ENCODE assay signal across 10 cellular contexts in the genomic region with DNA sequence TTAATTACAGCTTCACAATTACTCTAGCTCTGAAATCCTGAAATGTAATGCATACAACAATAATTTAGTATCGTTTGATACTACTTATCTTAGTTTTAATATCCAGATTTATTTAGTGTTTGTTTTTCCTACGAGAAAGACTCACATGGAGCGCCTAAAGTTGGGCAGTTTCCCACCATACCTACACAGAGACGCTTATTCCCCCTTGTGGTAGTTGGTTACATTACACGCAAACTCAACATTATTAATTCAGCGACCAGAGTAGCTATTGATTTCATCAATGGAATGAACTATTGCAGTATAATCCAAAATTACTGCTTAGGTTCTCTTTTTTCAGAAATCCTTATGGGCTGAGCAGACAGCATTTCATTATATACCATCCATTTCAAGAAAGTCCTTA.
A peak's percentile ranks its signal among the peaks of the same experiment; 100 is the strongest.
DNase-seq lines count a peak whose midpoint lies in the region; ATAC-seq and TF ChIP-seq lines count a peak whose summit lies in the region.
"Had no signal": no experiment of that assay in that cellular context is flagged by ENCODE, and none has a peak within 500 bp of the region (broad histone marks: within the 10 kb centered on the region; RNA-seq: fewer than 3 reads in every experiment).

No MANE protein-coding gene starts in this region.

- intact Hi-C loops in prostate gland (cut with DNase I): no loop called here

- no peaks in the 10 kb centered on the region for H3K27me3 Mint-ChIP-seq in activated T-helper 17 cell treated with anti-CD3 and anti-CD28 coated beads, Interleukin-2, amount 50 U/mL, for 72 hours

- 41% methylated on average over 6 of the region's 6 CpGs for WGBS in prostate gland

- H3K79me2 ChIP-seq in KMS-11 (ENCODE audit: insufficient read depth, low read depth): no peaks in the 10 kb centered on the region

- H3K4me3 ChIP-seq in KMS-11 (IDR thresholded peaks at IDR 0.05; ENCODE audit: insufficient read depth, low read depth, low read length) (no peak overlapping the region), retinal pigment epithelial cell (ENCODE audit: low read length) (no peak overlapping the region), prostate gland (no peak overlapping the region)

- H3K9me3 ChIP-seq in prostate gland: no peaks in the 10 kb centered on the region

- no peak overlapping the region for H3K9ac ChIP-seq in KMS-11

- no peak for TF ChIP-seq POLR2A in prostate gland (IDR thresholded peaks at IDR 0.05)

- H3K4me2 ChIP-seq in KMS-11: no peak overlapping the region

- ATAC-seq in activated T-helper 17 cell treated with anti-CD3 and anti-CD28 coated beads, Interleukin-2, amount 50 U/mL, for 72 hours (replicated peaks): no peak
- ATAC-seq: left colon had no signal

- H3K27me3 ChIP-seq in KMS-11 (ENCODE audit: insufficient read depth, low read depth) (no peaks in the 10 kb centered on the region), prostate gland (replicated peaks; ENCODE audit: insufficient read depth) (no peaks in the 10 kb centered on the region)

- H3K9me3 Mint-ChIP-seq in activated T-helper 17 cell treated with anti-CD3 and anti-CD28 coated beads, Interleukin-2, amount 50 U/mL, for 72 hours: peaks cover 23% of the 10 kb centered on the region

- H3K4me3 Mint-ChIP-seq in activated T-helper 17 cell treated with anti-CD3 and anti-CD28 coated beads, Interleukin-2, amount 50 U/mL, for 72 hours: no peak overlapping the region

- TF ChIP-seq CTCF in KMS-11 (conservative IDR thresholded peaks at IDR 0.05; ENCODE audit: low read depth, low read length) (peak; percentile 67), retinal pigment epithelial cell (conservative IDR thresholded peaks at IDR 0.05; ENCODE audit: low read depth, low read length) (peak; percentile 51), prostate gland (IDR thresholded peaks at IDR 0.05) (peak in 1 of 4 experiments; percentile 35)

- in situ Hi-C loops in T47D (cut with HindIII; ENCODE audit: low pct_unique_long_range_greater_than_20kb, low sequenced_read_pairs): no loop called here

- H3K27ac Mint-ChIP-seq in activated T-helper 17 cell treated with anti-CD3 and anti-CD28 coated beads, Interleukin-2, amount 50 U/mL, for 72 hours: no peak overlapping the region

- no peaks in the 10 kb centered on the region for H3K36me3 Mint-ChIP-seq in activated T-helper 17 cell treated with anti-CD3 and anti-CD28 coated beads, Interleukin-2, amount 50 U/mL, for 72 hours (ENCODE audit: low read depth)

- no peak overlapping the region for H2AFZ ChIP-seq in KMS-11 (ENCODE audit: low read depth)

- no peaks in the 10 kb centered on the region for H3K4me1 ChIP-seq in KMS-11 (ENCODE audit: low read depth, poor library complexity, severe bottlenecking)
- no peaks in the 10 kb centered on the region for H3K4me1 ChIP-seq in prostate gland (replicated peaks)

- no peaks in the 10 kb centered on the region for H3K36me3 ChIP-seq in KMS-11 (ENCODE audit: insufficient read depth)
- H3K36me3 ChIP-seq in prostate gland: no peaks in the 10 kb centered on the region

- H3K27ac ChIP-seq in KMS-11 (no peak overlapping the region), prostate gland (no peak overlapping the region)

- H4K20me1 ChIP-seq in KMS-11 (ENCODE audit: insufficient read depth): no peaks in the 10 kb centered on the region

- DNase-seq in NCI-H1694 (lab: John Stamatoyannopoulos, UW): peak; percentile 12
- no peak for DNase-seq in NCI-H1694 treated with DMSO at 0.1 percent for 48 hours (lab: John Stamatoyannopoulos, UW)
- peak; percentile 5 to 59 for DNase-seq in T47D (ENCODE audit: low read depth in 1 of 2, low spot score in 1 of 2)
- DNase-seq in retinal pigment epithelial cell (ENCODE audit: low read depth): no peak
- no peak for DNase-seq in ecto neural progenitor cell (ENCODE audit: low spot score)
- DNase-seq in prostate gland (ENCODE audit: low spot score): no peak
- DNase-seq: left colon; stimulated activated CD4-positive, alpha-beta T cell treated with anti-CD3 and anti-CD28 coated beads, Interleukin-1b, Interleukin-23, amount 100 ng/mL, for 48 hours had no signal

- no peaks in the 10 kb centered on the region for H3K4me1 Mint-ChIP-seq in activated T-helper 17 cell treated with anti-CD3 and anti-CD28 coated beads, Interleukin-2, amount 50 U/mL, for 72 hours

Comparison
In these comparisons a context has a peak if more than half of its experiments do, and no peak if none do; other contexts are left out.
1. DNase-seq: peak in NCI-H1694 (single experiment) and T47D (2 of 2); none in NCI-H1694 treated with DMSO at 0.1 percent for 48 hours (single experiment), retinal pigment epithelial cell (single experiment), ecto neural progenitor cell (single experiment) and prostate gland (single experiment).